ENCODE assay signal across 1 cellular context in genomic region chr15:20642054-20642767, GRCh38.
TF ChIP-seq lines count a peak whose summit lies in the region.

No MANE protein-coding gene starts in this region.

TF ChIP-seq in GM23338, 12 proteins besides CTCF, POLR2A, EP300 and RAD21:
- TF ChIP-seq ETS1 (IDR thresholded peaks at IDR 0.05) = no peak
- no peak for TF ChIP-seq JUNB (IDR thresholded peaks at IDR 0.05; ENCODE audit: unreplicated experiment)
- TF ChIP-seq ZNF331 (CRISPR knock-in tag; IDR thresholded peaks at IDR 0.05; ENCODE audit: low read depth) = no peak
- TF ChIP-seq EZH2 (IDR thresholded peaks at IDR 0.05; ENCODE audit: low read depth, unreplicated experiment) = no peak
- no peak for TF ChIP-seq POLR2AphosphoS5 (IDR thresholded peaks at IDR 0.05; ENCODE audit: low read depth)
- TF ChIP-seq, protein P1, sequence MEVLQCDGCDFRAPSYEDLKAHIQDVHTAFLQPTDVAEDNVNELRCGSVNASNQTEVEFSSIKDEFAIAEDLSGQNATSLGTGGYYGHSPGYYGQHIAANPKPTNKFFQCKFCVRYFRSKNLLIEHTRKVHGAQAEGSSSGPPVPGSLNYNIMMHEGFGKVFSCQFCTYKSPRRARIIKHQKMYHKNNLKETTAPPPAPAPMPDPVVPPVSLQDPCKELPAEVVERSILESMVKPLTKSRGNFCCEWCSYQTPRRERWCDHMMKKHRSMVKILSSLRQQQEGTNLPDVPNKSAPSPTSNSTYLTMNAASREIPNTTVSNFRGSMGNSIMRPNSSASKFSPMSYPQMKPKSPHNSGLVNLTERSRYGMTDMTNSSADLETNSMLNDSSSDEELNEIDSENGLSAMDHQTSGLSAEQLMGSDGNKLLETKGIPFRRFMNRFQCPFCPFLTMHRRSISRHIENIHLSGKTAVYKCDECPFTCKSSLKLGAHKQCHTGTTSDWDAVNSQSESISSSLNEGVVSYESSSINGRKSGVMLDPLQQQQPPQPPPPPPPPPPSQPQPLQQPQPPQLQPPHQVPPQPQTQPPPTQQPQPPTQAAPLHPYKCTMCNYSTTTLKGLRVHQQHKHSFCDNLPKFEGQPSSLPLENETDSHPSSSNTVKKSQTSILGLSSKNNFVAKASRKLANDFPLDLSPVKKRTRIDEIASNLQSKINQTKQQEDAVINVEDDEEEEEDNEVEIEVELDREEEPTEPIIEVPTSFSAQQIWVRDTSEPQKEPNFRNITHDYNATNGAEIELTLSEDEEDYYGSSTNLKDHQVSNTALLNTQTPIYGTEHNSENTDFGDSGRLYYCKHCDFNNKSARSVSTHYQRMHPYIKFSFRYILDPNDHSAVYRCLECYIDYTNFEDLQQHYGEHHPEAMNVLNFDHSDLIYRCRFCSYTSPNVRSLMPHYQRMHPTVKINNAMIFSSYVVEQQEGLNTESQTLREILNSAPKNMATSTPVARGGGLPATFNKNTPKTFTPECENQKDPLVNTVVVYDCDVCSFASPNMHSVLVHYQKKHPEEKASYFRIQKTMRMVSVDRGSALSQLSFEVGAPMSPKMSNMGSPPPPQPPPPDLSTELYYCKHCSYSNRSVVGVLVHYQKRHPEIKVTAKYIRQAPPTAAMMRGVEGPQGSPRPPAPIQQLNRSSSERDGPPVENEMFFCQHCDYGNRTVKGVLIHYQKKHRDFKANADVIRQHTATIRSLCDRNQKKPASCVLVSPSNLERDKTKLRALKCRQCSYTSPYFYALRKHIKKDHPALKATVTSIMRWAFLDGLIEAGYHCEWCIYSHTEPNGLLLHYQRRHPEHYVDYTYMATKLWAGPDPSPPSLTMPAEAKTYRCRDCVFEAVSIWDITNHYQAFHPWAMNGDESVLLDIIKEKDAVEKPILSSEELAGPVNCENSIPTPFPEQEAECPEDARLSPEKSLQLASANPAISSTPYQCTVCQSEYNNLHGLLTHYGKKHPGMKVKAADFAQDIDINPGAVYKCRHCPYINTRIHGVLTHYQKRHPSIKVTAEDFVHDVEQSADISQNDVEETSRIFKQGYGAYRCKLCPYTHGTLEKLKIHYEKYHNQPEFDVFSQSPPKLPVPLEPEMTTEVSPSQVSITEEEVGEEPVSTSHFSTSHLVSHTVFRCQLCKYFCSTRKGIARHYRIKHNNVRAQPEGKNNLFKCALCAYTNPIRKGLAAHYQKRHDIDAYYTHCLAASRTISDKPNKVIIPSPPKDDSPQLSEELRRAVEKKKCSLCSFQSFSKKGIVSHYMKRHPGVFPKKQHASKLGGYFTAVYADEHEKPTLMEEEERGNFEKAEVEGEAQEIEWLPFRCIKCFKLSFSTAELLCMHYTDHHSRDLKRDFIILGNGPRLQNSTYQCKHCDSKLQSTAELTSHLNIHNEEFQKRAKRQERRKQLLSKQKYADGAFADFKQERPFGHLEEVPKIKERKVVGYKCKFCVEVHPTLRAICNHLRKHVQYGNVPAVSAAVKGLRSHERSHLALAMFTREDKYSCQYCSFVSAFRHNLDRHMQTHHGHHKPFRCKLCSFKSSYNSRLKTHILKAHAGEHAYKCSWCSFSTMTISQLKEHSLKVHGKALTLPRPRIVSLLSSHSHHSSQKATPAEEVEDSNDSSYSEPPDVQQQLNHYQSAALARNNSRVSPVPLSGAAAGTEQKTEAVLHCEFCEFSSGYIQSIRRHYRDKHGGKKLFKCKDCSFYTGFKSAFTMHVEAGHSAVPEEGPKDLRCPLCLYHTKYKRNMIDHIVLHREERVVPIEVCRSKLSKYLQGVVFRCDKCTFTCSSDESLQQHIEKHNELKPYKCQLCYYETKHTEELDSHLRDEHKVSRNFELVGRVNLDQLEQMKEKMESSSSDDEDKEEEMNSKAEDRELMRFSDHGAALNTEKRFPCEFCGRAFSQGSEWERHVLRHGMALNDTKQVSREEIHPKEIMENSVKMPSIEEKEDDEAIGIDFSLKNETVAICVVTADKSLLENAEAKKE (CRISPR knock-in tag; IDR thresholded peaks at IDR 0.05) = no peak
- TF ChIP-seq ZNF114 (CRISPR knock-in tag; IDR thresholded peaks at IDR 0.05) = no peak
- TF ChIP-seq CREB1 (CRISPR knock-in tag; IDR thresholded peaks at IDR 0.05; ENCODE audit: low read depth) = no peak
- TF ChIP-seq EZH2phosphoT487 (IDR thresholded peaks at IDR 0.05; ENCODE audit: unreplicated experiment) = no peak
- TF ChIP-seq, protein P2, sequence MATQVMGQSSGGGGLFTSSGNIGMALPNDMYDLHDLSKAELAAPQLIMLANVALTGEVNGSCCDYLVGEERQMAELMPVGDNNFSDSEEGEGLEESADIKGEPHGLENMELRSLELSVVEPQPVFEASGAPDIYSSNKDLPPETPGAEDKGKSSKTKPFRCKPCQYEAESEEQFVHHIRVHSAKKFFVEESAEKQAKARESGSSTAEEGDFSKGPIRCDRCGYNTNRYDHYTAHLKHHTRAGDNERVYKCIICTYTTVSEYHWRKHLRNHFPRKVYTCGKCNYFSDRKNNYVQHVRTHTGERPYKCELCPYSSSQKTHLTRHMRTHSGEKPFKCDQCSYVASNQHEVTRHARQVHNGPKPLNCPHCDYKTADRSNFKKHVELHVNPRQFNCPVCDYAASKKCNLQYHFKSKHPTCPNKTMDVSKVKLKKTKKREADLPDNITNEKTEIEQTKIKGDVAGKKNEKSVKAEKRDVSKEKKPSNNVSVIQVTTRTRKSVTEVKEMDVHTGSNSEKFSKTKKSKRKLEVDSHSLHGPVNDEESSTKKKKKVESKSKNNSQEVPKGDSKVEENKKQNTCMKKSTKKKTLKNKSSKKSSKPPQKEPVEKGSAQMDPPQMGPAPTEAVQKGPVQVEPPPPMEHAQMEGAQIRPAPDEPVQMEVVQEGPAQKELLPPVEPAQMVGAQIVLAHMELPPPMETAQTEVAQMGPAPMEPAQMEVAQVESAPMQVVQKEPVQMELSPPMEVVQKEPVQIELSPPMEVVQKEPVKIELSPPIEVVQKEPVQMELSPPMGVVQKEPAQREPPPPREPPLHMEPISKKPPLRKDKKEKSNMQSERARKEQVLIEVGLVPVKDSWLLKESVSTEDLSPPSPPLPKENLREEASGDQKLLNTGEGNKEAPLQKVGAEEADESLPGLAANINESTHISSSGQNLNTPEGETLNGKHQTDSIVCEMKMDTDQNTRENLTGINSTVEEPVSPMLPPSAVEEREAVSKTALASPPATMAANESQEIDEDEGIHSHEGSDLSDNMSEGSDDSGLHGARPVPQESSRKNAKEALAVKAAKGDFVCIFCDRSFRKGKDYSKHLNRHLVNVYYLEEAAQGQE (IDR thresholded peaks at IDR 0.05; ENCODE audit: unreplicated experiment) = no peak
- no peak for TF ChIP-seq STAT1 (IDR thresholded peaks at IDR 0.05; ENCODE audit: unreplicated experiment)
